ENCODE assay signal across 30 cellular contexts in the genomic region with DNA sequence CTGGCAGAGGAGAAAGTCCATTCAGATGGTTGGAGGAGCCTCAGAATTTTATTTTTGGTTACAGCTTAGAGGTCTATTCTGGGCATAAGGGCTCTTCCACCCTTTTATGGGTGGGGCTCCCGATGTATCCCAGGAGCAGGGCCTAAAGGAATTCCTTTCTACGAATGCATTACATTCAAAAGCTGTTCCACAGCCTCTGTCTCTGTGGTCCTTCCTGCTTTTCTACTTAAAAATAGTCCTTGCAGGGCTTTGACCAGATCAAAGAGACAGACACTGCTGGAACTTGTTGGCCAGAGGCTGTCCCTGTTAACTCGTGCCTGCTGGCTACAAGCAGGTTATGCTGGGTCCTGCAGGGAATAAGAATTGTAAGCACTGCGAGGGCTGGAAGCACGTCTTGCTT. TPM values are rescaled to one million over a fixed set of nuclear protein-coding genes. Genes with fewer than 3 reads are reported as not detected.
"Had no signal": no experiment of that assay in that cellular context is flagged by ENCODE, and none has a peak within 500 bp of the region (broad histone marks: within the 10 kb centered on the region; RNA-seq: fewer than 3 reads in every experiment).

No MANE protein-coding gene starts in this region.

- H3K4me1 Mint-ChIP-seq: activated CD4-positive, alpha-beta T cell treated with anti-CD3 and anti-CD28 coated beads, Interleukin-2, amount 10 ng/mL, durations not matched to agents 7 days and 5 days; activated CD8-positive, alpha-beta memory T cell treated with anti-CD3 and anti-CD28 coated beads, Interleukin-2, amount 10 ng/mL, durations not matched to agents 7 days and 5 days; activated naive CD4-positive, alpha-beta T cell treated with anti-CD3 and anti-CD28 coated beads, Interleukin-2, amount 50 U/mL, for 24 hours; T-cell had no signal

- H3K4me3 ChIP-seq: body of pancreas, dorsolateral prefrontal cortex, esophagus squamous epithelium, gastroesophageal sphincter had no signal

- ATAC-seq: activated CD8-positive, alpha-beta memory T cell treated with anti-CD3 and anti-CD28 coated beads, Interleukin-2, amount 10 ng/mL, durations not matched to agents 7 days and 5 days; activated CD8-positive, alpha-beta T cell treated with anti-CD3 and anti-CD28 coated beads for 36 hours; body of pancreas; effector memory CD8-positive, alpha-beta T cell; gastroesophageal sphincter; left lobe of liver; stimulated activated naive CD8-positive, alpha-beta T cell treated with anti-CD3 and anti-CD28 coated beads, Interleukin-15, Interleukin-2, amounts not matched to agents 100 U/mL and 50 U/mL, for 24 hours; T-cell had no signal

- H3K36me3 Mint-ChIP-seq: activated CD8-positive, alpha-beta memory T cell treated with anti-CD3 and anti-CD28 coated beads, Interleukin-2, amount 10 ng/mL, durations not matched to agents 7 days and 5 days; activated naive CD4-positive, alpha-beta T cell treated with anti-CD3 and anti-CD28 coated beads, Interleukin-2, amount 50 U/mL, for 24 hours; mesothelial cell of epicardium; natural killer cell treated with Interleukin-12 subunit alpha and Interleukin-12 subunit beta and Interleukin-15 and Interleukin-18, amount 100 ng/mL, for 72 hours; T-cell had no signal

- H3K27me3 ChIP-seq: body of pancreas, gastroesophageal sphincter had no signal

- H3K36me3 ChIP-seq: esophagus squamous epithelium, gastroesophageal sphincter had no signal

- H3K27ac ChIP-seq: body of pancreas, dorsolateral prefrontal cortex, esophagus squamous epithelium, gastroesophageal sphincter, VCaP had no signal

- H3K27ac Mint-ChIP-seq: activated CD4-positive, alpha-beta T cell treated with anti-CD3 and anti-CD28 coated beads, Interleukin-2, amount 10 ng/mL, durations not matched to agents 7 days and 5 days; activated CD8-positive, alpha-beta memory T cell treated with anti-CD3 and anti-CD28 coated beads, Interleukin-2, amount 10 ng/mL, durations not matched to agents 7 days and 5 days; activated CD8-positive, alpha-beta T cell treated with anti-CD3 and anti-CD28 coated beads for 36 hours; activated naive CD4-positive, alpha-beta T cell treated with anti-CD3 and anti-CD28 coated beads, Interleukin-2, amount 50 U/mL, for 24 hours; effector memory CD8-positive, alpha-beta T cell; mesothelial cell of epicardium; natural killer cell treated with Interleukin-12 subunit alpha and Interleukin-12 subunit beta and Interleukin-15 and Interleukin-18, amount 100 ng/mL, for 72 hours; T-cell; T-helper 2 cell treated with Interferon-gamma antibody and Interleukin-4, amounts not matched to agents 5 μg/mL and 100 μg/mL, for 36 hours had no signal

- DNase-seq: activated CD4-positive, alpha-beta T cell treated with anti-CD3 and anti-CD28 coated beads, Interleukin-2, amount 10 ng/mL, durations not matched to agents 7 days and 5 days; activated CD4-positive, CD25-positive, alpha-beta regulatory T cell treated with anti-CD3 and anti-CD28 coated beads, Interleukin-2, amount 50 U/mL, for 72 hours; activated CD8-positive, alpha-beta memory T cell treated with anti-CD3 and anti-CD28 coated beads, Interleukin-2, amount 10 ng/mL, durations not matched to agents 7 days and 5 days; activated CD8-positive, alpha-beta T cell treated with anti-CD3 and anti-CD28 coated beads for 36 hours; activated gamma-delta T cell treated with Interleukin-2 at 50 U/mL for 16 hours; activated T-cell treated with anti-CD3 and anti-CD28 coated beads, Interleukin-2, amount 50 U/mL, for 1 hour; anterior cingulate cortex; body of pancreas; caudate nucleus; dorsolateral prefrontal cortex; effector memory CD8-positive, alpha-beta T cell; esophagus squamous epithelium; head of caudate nucleus; kidney; mammary epithelial cell; nucleus accumbens; posterior cingulate gyrus; retina; stimulated activated CD4-positive, alpha-beta T cell treated with anti-CD3 and anti-CD28 coated beads, Interleukin-12 subunit alpha, Interleukin-12 subunit beta, amount 100 ng/mL, for 4 hours; stimulated activated CD4-positive, alpha-beta T cell treated with anti-CD3 and anti-CD28 coated beads, Interleukin-4, amount 100 ng/mL, for 4 hours; stimulated activated naive CD8-positive, alpha-beta T cell treated with anti-CD3 and anti-CD28 coated beads, Interleukin-15, Interleukin-2, amounts not matched to agents 100 U/mL and 50 U/mL, for 24 hours; T-cell had no signal

- H3K9me3 Mint-ChIP-seq: activated CD4-positive, alpha-beta T cell treated with anti-CD3 and anti-CD28 coated beads, Interleukin-2, amount 10 ng/mL, durations not matched to agents 7 days and 5 days; effector memory CD8-positive, alpha-beta T cell; natural killer cell treated with Interleukin-12 subunit alpha and Interleukin-12 subunit beta and Interleukin-15 and Interleukin-18, amount 100 ng/mL, for 72 hours; T-helper 2 cell treated with Interferon-gamma antibody and Interleukin-4, amounts not matched to agents 5 μg/mL and 100 μg/mL, for 36 hours had no signal

- H3K4me3 Mint-ChIP-seq: activated CD4-positive, alpha-beta T cell treated with anti-CD3 and anti-CD28 coated beads, Interleukin-2, amount 10 ng/mL, durations not matched to agents 7 days and 5 days; activated CD8-positive, alpha-beta memory T cell treated with anti-CD3 and anti-CD28 coated beads, Interleukin-2, amount 10 ng/mL, durations not matched to agents 7 days and 5 days; activated CD8-positive, alpha-beta T cell treated with anti-CD3 and anti-CD28 coated beads for 36 hours; activated naive CD4-positive, alpha-beta T cell treated with anti-CD3 and anti-CD28 coated beads, Interleukin-2, amount 50 U/mL, for 24 hours; effector memory CD8-positive, alpha-beta T cell; mesothelial cell of epicardium; natural killer cell treated with Interleukin-12 subunit alpha and Interleukin-12 subunit beta and Interleukin-15 and Interleukin-18, amount 100 ng/mL, for 72 hours; T-cell; T-helper 2 cell treated with Interferon-gamma antibody and Interleukin-4, amounts not matched to agents 5 μg/mL and 100 μg/mL, for 36 hours had no signal

- H3K4me1 ChIP-seq: body of pancreas, gastroesophageal sphincter had no signal

- H3K9me3 ChIP-seq: body of pancreas, esophagus squamous epithelium, gastroesophageal sphincter had no signal

RNA-seq across cellular contexts. Expression of gene NOX5, which starts 14.4 kb away (rescaled TPM):
- total RNA-seq: activated CD4-positive, alpha-beta T cell treated with anti-CD3 and anti-CD28 coated beads, Interleukin-2, amount 10 ng/mL, durations not matched to agents 7 days and 5 days; activated CD8-positive, alpha-beta T cell treated with anti-CD3 and anti-CD28 coated beads for 36 hours; endothelial cell of umbilical vein; natural killer cell treated with Interleukin-12 subunit alpha and Interleukin-12 subunit beta and Interleukin-15 and Interleukin-18, amount 100 ng/mL, for 72 hours had no signal
